ENCODE assay signal across 35 cellular contexts in the genomic region with DNA sequence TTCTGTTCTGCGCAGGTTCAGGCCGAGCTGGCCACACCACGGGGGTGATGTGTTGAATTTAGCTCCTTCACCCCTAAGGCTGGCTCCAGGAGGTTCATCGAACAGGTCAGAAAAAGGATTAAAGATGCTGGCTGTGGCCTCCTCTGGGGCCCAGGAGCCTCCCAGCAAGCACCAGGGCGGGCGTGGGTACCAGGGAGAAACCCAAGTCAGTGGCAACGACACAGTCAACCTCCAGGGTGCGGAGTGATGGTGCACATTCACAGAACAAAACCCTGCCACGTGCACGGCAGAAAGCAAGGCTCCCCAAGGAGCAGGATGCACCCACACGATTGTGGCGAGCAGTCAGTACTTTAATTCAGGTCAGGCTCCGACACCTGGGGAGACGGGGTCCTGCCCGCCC.
"Had no signal": no experiment of that assay in that cellular context is flagged by ENCODE, and none has a peak within 500 bp of the region (broad histone marks: within the 10 kb centered on the region; RNA-seq: fewer than 3 reads in every experiment).

No MANE protein-coding gene starts in this region.

- H3K27ac Mint-ChIP-seq: activated CD4-positive, alpha-beta memory T cell treated with anti-CD3 and anti-CD28 coated beads, Interleukin-2, amount 10 ng/mL, durations not matched to agents 7 days and 5 days; activated naive CD8-positive, alpha-beta T cell treated with anti-CD3 and anti-CD28 coated beads for 36 hours; activated T-cell treated with anti-CD3 and anti-CD28 coated beads, Interleukin-2, amount 50 U/mL, for 72 hours; activated T-helper 17 cell treated with anti-CD3 and anti-CD28 coated beads, Interleukin-2, amount 50 U/mL, for 72 hours had no signal

- H3K27me3 Mint-ChIP-seq: activated B cell treated with CpG ODN at 0.5 μM for 24 hours; activated CD4-positive, alpha-beta memory T cell treated with anti-CD3 and anti-CD28 coated beads, Interleukin-2, amount 10 ng/mL, durations not matched to agents 7 days and 5 days; activated naive CD8-positive, alpha-beta T cell treated with anti-CD3 and anti-CD28 coated beads for 36 hours; activated T-helper 17 cell treated with anti-CD3 and anti-CD28 coated beads, Interleukin-2, amount 50 U/mL, for 72 hours; central memory CD8-positive, alpha-beta T cell had no signal

- H3K4me3 Mint-ChIP-seq: activated B cell treated with CpG ODN at 0.5 μM for 24 hours; activated CD4-positive, alpha-beta memory T cell treated with anti-CD3 and anti-CD28 coated beads, Interleukin-2, amount 10 ng/mL, durations not matched to agents 7 days and 5 days; activated naive CD8-positive, alpha-beta T cell treated with anti-CD3 and anti-CD28 coated beads for 36 hours; activated T-cell treated with anti-CD3 and anti-CD28 coated beads, Interleukin-2, amount 50 U/mL, for 72 hours; activated T-helper 17 cell treated with anti-CD3 and anti-CD28 coated beads, Interleukin-2, amount 50 U/mL, for 72 hours; central memory CD8-positive, alpha-beta T cell had no signal

- ATAC-seq: activated T-cell treated with anti-CD3 and anti-CD28 coated beads, Interleukin-2, amount 50 U/mL, for 72 hours; activated T-helper 17 cell treated with anti-CD3 and anti-CD28 coated beads, Interleukin-2, amount 50 U/mL, for 72 hours; PC-3 had no signal

- H3K9me3 Mint-ChIP-seq: activated B cell treated with CpG ODN at 0.5 μM for 24 hours; activated CD4-positive, alpha-beta memory T cell treated with anti-CD3 and anti-CD28 coated beads, Interleukin-2, amount 10 ng/mL, durations not matched to agents 7 days and 5 days; activated naive CD8-positive, alpha-beta T cell treated with anti-CD3 and anti-CD28 coated beads for 36 hours; activated T-cell treated with anti-CD3 and anti-CD28 coated beads, Interleukin-2, amount 50 U/mL, for 72 hours; activated T-helper 17 cell treated with anti-CD3 and anti-CD28 coated beads, Interleukin-2, amount 50 U/mL, for 72 hours; central memory CD8-positive, alpha-beta T cell had no signal

- DNase-seq: activated B cell treated with CpG ODN at 0.5 μM for 24 hours; activated CD4-positive, alpha-beta memory T cell treated with anti-CD3 and anti-CD28 coated beads, Interleukin-2, amount 10 ng/mL, durations not matched to agents 7 days and 5 days; activated CD4-positive, alpha-beta T cell treated with anti-CD3 and anti-CD28 coated beads for 1 hour; activated CD4-positive, alpha-beta T cell treated with anti-CD3 and anti-CD28 coated beads for 48 hours; activated effector memory CD4-positive, alpha-beta T cell treated with anti-CD3 and anti-CD28 coated beads, Interleukin-2, amount 50 U/mL, for 16 hours; activated naive CD4-positive, alpha-beta T cell; activated naive CD4-positive, alpha-beta T cell treated with anti-CD3 and anti-CD28 coated beads, Interleukin-2, amount 50 U/mL, for 16 hours; activated naive CD8-positive, alpha-beta T cell treated with anti-CD3 and anti-CD28 coated beads for 36 hours; activated T-cell treated with anti-CD3 and anti-CD28 coated beads, Interleukin-2, amount 50 U/mL, for 1 hour; activated T-cell treated with anti-CD3 and anti-CD28 coated beads, Interleukin-2, amount 50 U/mL, for 72 hours; amniotic stem cell; aorta; brain microvascular endothelial cell; MM.1S; MV-4-11; NCI-H1092 treated with DMSO at 0.1 percent for 48 hours; NCI-H1417; NCI-H146; NCI-H187; NCI-H2029 treated with DMSO at 0.1 percent for 48 hours; NCI-H2107; NCI-H2171; NCI-H510A; NCI-H526; NCI-H748 treated with DMSO at 0.1 percent for 48 hours; NK-92 treated with Interleukin-12 subunit alpha and Interleukin-12 subunit beta, amount 100 ng/mL, for 24 hours; PC-3; Right ventricle myocardium superior; SW 1271; T-helper 1 cell; T-helper 2 cell; T-helper 9 cell had no signal

- H3K27ac ChIP-seq: brain microvascular endothelial cell, VCaP had no signal
